ENCODE assay signal across 7 cellular contexts in genomic region chr1:1030867-1031658, GRCh38. TPM values are rescaled to one million over a fixed set of nuclear protein-coding genes. Genes with fewer than 3 reads are reported as not detected.
DNase-seq lines count a peak whose midpoint lies in the region; FAIRE-seq and TF ChIP-seq lines count a peak whose summit lies in the region.
"Not testable (repeated sequence)": the region's sequence is repeated elsewhere in the genome, so short reads cannot be mapped to it uniquely, and the experiment has no call there.
"Had no signal": no experiment of that assay in that cellular context is flagged by ENCODE, and none has a peak within 500 bp of the region (broad histone marks: within the 10 kb centered on the region; RNA-seq: fewer than 3 reads in every experiment).

No MANE protein-coding gene starts in this region.

- CTCF ChIA-PET in OCI-LY7 (lab: Charles Lee; ENCODE audit: unreplicated experiment), result not testable (repeated sequence)

- not testable (repeated sequence) for H2BK120ac ChIP-seq in trophoblast cell (ENCODE audit: insufficient read depth, low read length, poor library complexity)

- FAIRE-seq in GM18507 (lab: Jason Lieb, UNC) (peak; percentile 50), bronchial epithelial cell (lab: Jason Lieb, UNC) (peak; percentile 97)

- not testable (repeated sequence) for H3K23ac ChIP-seq in trophoblast cell (ENCODE audit: low read length)

- H4K20me1 ChIP-seq in BLaER1, result peaks cover 60% of the 10 kb centered on the region
- not testable (repeated sequence) for H4K20me1 ChIP-seq in OCI-LY7 (ENCODE audit: insufficient read depth, low read length)

- H3K36me3 ChIP-seq in BLaER1; OCI-LY7 (ENCODE audit: insufficient read depth, low read length): not testable (repeated sequence)
- peaks cover 26% of the 10 kb centered on the region for H3K36me3 ChIP-seq in bronchial epithelial cell (ENCODE audit: control insufficient read depth, insufficient read depth, low read length)
- H3K36me3 ChIP-seq in trophoblast cell (ENCODE audit: control insufficient read depth in 1 of 2, insufficient read depth in 2 of 2, low read length in 2 of 2), result peaks cover 27 to 28% of the 10 kb centered on the region in 2 experiments

- H3K9me3 ChIP-seq in BLaER1; OCI-LY7 (ENCODE audit: low read length): not testable (repeated sequence)
- peaks cover 10% of the 10 kb centered on the region for H3K9me3 ChIP-seq in trophoblast cell (ENCODE audit: insufficient read depth, low read depth, low read length)

- BruUV-seq in OCI-LY7 (replicated peaks; lab: Mats Ljungman, UMichigan), result not testable (repeated sequence)

- H4K8ac ChIP-seq in trophoblast cell (ENCODE audit: low read depth, low read length), result not testable (repeated sequence)

- POLR2A ChIA-PET in OCI-LY7 (lab: Charles Lee), result not testable (repeated sequence)

- H3K4me2 ChIP-seq in BLaER1, result peak overlapping the region; percentile 95
- H3K4me2 ChIP-seq in OCI-LY7 (ENCODE audit: low read length), result peak overlapping the region; percentile 35
- not testable (repeated sequence) for H3K4me2 ChIP-seq in trophoblast cell (ENCODE audit: low read length)

- H3K9me2 ChIP-seq in OCI-LY7 (ENCODE audit: insufficient read depth, low read length), result not testable (repeated sequence)

- intact Hi-C loops in OCI-LY7 (cut with micrococcal nuclease; ENCODE audit: unreplicated experiment), result loop anchor here (5.0 to 10.0 kb wide), 3 partner anchors 46 to 276 kb away; partner anchors contain the start of genes ACAP3, B3GALT6, PERM1 and PUSL1

- H3K18ac ChIP-seq in trophoblast cell (ENCODE audit: low read length), result not testable (repeated sequence)

- H3K27ac ChIP-seq in BLaER1, result peak overlapping the region; percentile 64
- H3K27ac ChIP-seq in OCI-LY7 (ENCODE audit: low read depth, low read length, poor library complexity, severe bottlenecking); trophoblast cell (ENCODE audit: low read depth, low read length): not testable (repeated sequence)
- peak overlapping the region; percentile 42 for H3K27ac ChIP-seq in layer of hippocampus (ENCODE audit: low read depth, low read length)

- H4K12ac ChIP-seq in trophoblast cell (ENCODE audit: low read depth, low read length), result not testable (repeated sequence)

- not testable (repeated sequence) for H3K4me3 ChIP-seq in BLaER1; OCI-LY7 (ENCODE audit: low read depth, low read length, poor library complexity, severe bottlenecking); bronchial epithelial cell (ENCODE audit: low read depth, low read length)
- H3K4me3 ChIP-seq in trophoblast cell (ENCODE audit: low read depth, low read length), result peak overlapping the region; percentile 53

- H3K4me1 ChIP-seq in BLaER1, result peaks cover 67% of the 10 kb centered on the region
- peaks cover 20% of the 10 kb centered on the region for H3K4me1 ChIP-seq in OCI-LY7 (ENCODE audit: insufficient read depth, low read length, poor library complexity, severe bottlenecking)
- H3K4me1 ChIP-seq in trophoblast cell (ENCODE audit: control insufficient read depth in 1 of 2, insufficient read depth in 2 of 2, low read length in 2 of 2), result peaks cover 8 to 11% of the 10 kb centered on the region in 2 experiments

- TF ChIP-seq CTCF in OCI-LY7 (conservative IDR thresholded peaks at IDR 0.05; ENCODE audit: low read length); bronchial epithelial cell (IDR thresholded peaks at IDR 0.05; ENCODE audit: insufficient read depth, low read length, severe bottlenecking): not testable (repeated sequence)

- peak overlapping the region; percentile 40; the same call in 1 of the 2 replicates for H3K9ac ChIP-seq in BLaER1
- H3K9ac ChIP-seq in trophoblast cell (ENCODE audit: low read length), result not testable (repeated sequence)

- not testable (repeated sequence) for H3K14ac ChIP-seq in trophoblast cell (ENCODE audit: low read length)

- not testable (repeated sequence) for H3K79me1 ChIP-seq in trophoblast cell (ENCODE audit: low read length)

- H4K91ac ChIP-seq in trophoblast cell (ENCODE audit: low read depth, low read length), result not testable (repeated sequence)

- peaks cover 16% of the 10 kb centered on the region for H3K27me3 ChIP-seq in BLaER1
- not testable (repeated sequence) for H3K27me3 ChIP-seq in bronchial epithelial cell (ENCODE audit: control insufficient read depth, insufficient read depth, low read length); layer of hippocampus (ENCODE audit: control insufficient read depth, insufficient read depth, low read length); trophoblast cell (ENCODE audit: insufficient read depth, low read length)

- H3K4ac ChIP-seq in trophoblast cell (ENCODE audit: low read depth, low read length), result not testable (repeated sequence)

- not testable (repeated sequence) for H2AFZ ChIP-seq in OCI-LY7 (ENCODE audit: low read length); trophoblast cell (ENCODE audit: insufficient read depth, low read length, poor library complexity)

- no CpG with 5 or more reads among the region's 7 CpGs for WGBS in trophoblast cell (ENCODE audit: extremely low coverage, insufficient coverage, insufficient read length)

- H3K79me2 ChIP-seq in OCI-LY7 (ENCODE audit: insufficient read depth, low read depth, low read length); trophoblast cell (ENCODE audit: control insufficient read depth, insufficient read depth, low read length, poor library complexity): not testable (repeated sequence)

- H2BK5ac ChIP-seq in trophoblast cell (ENCODE audit: low read depth, low read length, poor library complexity), result not testable (repeated sequence)

- not testable (repeated sequence) for H2BK12ac ChIP-seq in trophoblast cell (ENCODE audit: low read length)

- DNase-seq in GM18507 (ENCODE audit: extremely low spot score, insufficient read length, low read depth); OCI-LY7 (ENCODE audit: low spot score); bronchial epithelial cell (ENCODE audit: low read depth); trophoblast cell: not testable (repeated sequence)

- not testable (repeated sequence) for H2AK5ac ChIP-seq in trophoblast cell (ENCODE audit: low read length)

RNA-seq across cellular contexts. Expression of gene AGRN, which starts 11.1 kb away (rescaled TPM):
- 2.2 and 2.7 TPM in 2 replicates for total RNA-seq in OCI-LY7 (2014; rRNA removed; shearing (Covaris generic))
- total RNA-seq in OCI-LY7 (2022), result 9.1 and 9.8 TPM in 2 replicates
- 117 and 132 TPM in 2 replicates for total RNA-seq in bronchial epithelial cell
- polyA plus RNA-seq in trophoblast cell (2013), result 92.6 and 100 TPM in 2 replicates

RNA-seq across cellular contexts. Expression of gene ISG15, which starts 17.8 kb away (rescaled TPM):
- 99.9 and 110 TPM in 2 replicates for total RNA-seq in OCI-LY7 (2014; rRNA removed; shearing (Covaris generic))
- total RNA-seq in OCI-LY7 (2022) (53.4 and 65.4 TPM in 2 replicates), bronchial epithelial cell (18.2 and 25.7 TPM in 2 replicates)
- 69.0 and 69.9 TPM in 2 replicates for polyA plus RNA-seq in trophoblast cell (2013)

RNA-seq across cellular contexts. Expression of gene HES4, which starts 31.2 kb away (rescaled TPM):
- total RNA-seq in OCI-LY7 (2014; rRNA removed; shearing (Covaris generic)), result not detected in 2 replicates
- total RNA-seq in OCI-LY7 (2022) (not detected in 2 replicates), bronchial epithelial cell (42.6 and 83.5 TPM in 2 replicates)
- polyA plus RNA-seq in trophoblast cell (2013), result 20.5 and 21.2 TPM in 2 replicates

RNA-seq across cellular contexts. Expression of gene RNF223, which starts 43.0 kb away (rescaled TPM):
- not detected in 2 replicates for total RNA-seq in OCI-LY7 (2014; rRNA removed; shearing (Covaris generic))
- not detected in 2 replicates for total RNA-seq in OCI-LY7 (2022)
- total RNA-seq in bronchial epithelial cell, result 9.0 and 14.6 TPM in 2 replicates
- 3.2 and 3.4 TPM in 2 replicates for polyA plus RNA-seq in trophoblast cell (2013)
- total RNA-seq: A172 had no signal

RNA-seq across cellular contexts. Expression of gene PERM1, which starts 49.2 kb away (rescaled TPM):
- total RNA-seq in OCI-LY7 (2014; rRNA removed; shearing (Covaris generic)), result not detected in 2 replicates
- not detected in 2 replicates for total RNA-seq in OCI-LY7 (2022)
- total RNA-seq in bronchial epithelial cell, result under 0.01 TPM in 1 of 2 replicates, not detected in the other
- polyA plus RNA-seq in trophoblast cell (2013), result not detected in 2 replicates
- total RNA-seq: A172 had no signal

Comparison
In these comparisons a context has a peak if more than half of its experiments do, and no peak if none do; other contexts are left out.
1. RNA of gene AGRN, which starts 11.1 kb away (total RNA-seq): 117 to 132 TPM in bronchial epithelial cell; 2.2 to 9.8 TPM in OCI-LY7; every median in the first group is over 10 times any median in the second.
2. RNA of gene HES4, which starts 31.2 kb away (total RNA-seq): 42.6 to 83.5 TPM in bronchial epithelial cell; not detected in OCI-LY7; every median in the first group is over 10 times any median in the second.